Comparison of ENCODE assay signal across 16 cellular contexts in the genomic region with DNA sequence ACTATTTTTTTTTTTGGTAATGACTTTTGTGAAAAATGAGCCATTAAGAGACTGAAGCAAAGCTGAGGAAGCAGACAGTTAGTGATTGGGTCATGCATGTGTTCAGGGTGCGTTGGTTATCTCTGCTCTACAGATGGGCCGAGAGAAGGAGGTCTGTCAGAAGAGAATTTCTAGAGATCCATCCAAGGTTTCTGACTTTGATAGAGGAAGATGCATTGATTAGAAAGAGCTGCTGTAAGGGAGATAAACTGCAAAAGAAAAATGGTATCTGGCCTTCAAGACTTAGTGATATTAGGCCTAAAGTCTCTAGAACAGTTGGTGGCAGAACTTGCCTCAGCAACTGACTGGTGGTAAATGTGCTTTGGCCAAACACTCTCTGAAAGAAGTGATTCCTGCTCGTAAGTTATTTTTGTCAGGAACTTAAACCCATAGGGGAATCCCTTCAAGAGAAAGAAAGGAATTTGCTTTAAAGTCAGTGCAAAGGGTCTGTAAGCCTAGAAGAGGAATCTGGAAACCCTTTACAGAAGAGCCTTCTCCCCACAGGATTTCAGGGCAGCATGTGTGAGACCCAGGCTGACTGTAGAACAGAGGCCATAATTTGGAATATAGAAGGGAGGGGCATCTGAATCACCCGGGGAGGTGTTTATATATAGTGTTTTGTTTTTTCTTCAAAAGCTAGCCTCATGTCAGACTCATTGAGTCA.
DNase-seq lines count a peak whose midpoint lies in the region; ATAC-seq and TF ChIP-seq lines count a peak whose summit lies in the region.
"Had no signal": no experiment of that assay in that cellular context is flagged by ENCODE, and none has a peak within 500 bp of the region (broad histone marks: within the 10 kb centered on the region; RNA-seq: fewer than 3 reads in every experiment).

No MANE protein-coding gene starts in this region.

- H3K36me3 Mint-ChIP-seq in activated T-cell treated with anti-CD3 and anti-CD28 coated beads, Interleukin-2, amount 50 U/mL, for 24 hours (ENCODE audit: low read depth), result peaks cover 91% of the 10 kb centered on the region
- peaks cover 39% of the 10 kb centered on the region for H3K36me3 Mint-ChIP-seq in WTC11
- H3K36me3 Mint-ChIP-seq in neural progenitor cell, result peaks cover 18% of the 10 kb centered on the region

- H3K14ac ChIP-seq in trophoblast cell (ENCODE audit: low read length), result no peak overlapping the region

- H3K4ac ChIP-seq in trophoblast cell (ENCODE audit: low read depth, low read length), result no peak overlapping the region

- H3K9me3 ChIP-seq in neural progenitor cell (ENCODE audit: low read depth) (no peaks in the 10 kb centered on the region), trophoblast cell (ENCODE audit: insufficient read depth, low read depth, low read length) (no peaks in the 10 kb centered on the region)

- no peak overlapping the region for H3K4me3 Mint-ChIP-seq in activated T-cell treated with anti-CD3 and anti-CD28 coated beads, Interleukin-2, amount 50 U/mL, for 24 hours
- no peak overlapping the region for H3K4me3 Mint-ChIP-seq in WTC11
- no peak overlapping the region for H3K4me3 Mint-ChIP-seq in neural progenitor cell
- no peak overlapping the region for H3K4me3 Mint-ChIP-seq in stimulated activated naive CD8-positive, alpha-beta T cell treated with anti-CD3 and anti-CD28 coated beads, Interleukin-15, amount 100 ng/mL, for 72 hours

- H3F3A ChIP-seq in neural progenitor cell (ENCODE audit: low read depth), result peaks cover 28% of the 10 kb centered on the region

- H3K79me1 ChIP-seq in trophoblast cell (ENCODE audit: low read length), result no peaks in the 10 kb centered on the region

- no peak overlapping the region for H2BK120ac ChIP-seq in trophoblast cell (ENCODE audit: insufficient read depth, low read length, poor library complexity)

- H3K9ac ChIP-seq in neural progenitor cell (no peak overlapping the region), trophoblast cell (ENCODE audit: low read length) (no peak overlapping the region)

- no peak overlapping the region for H2AFZ ChIP-seq in neural progenitor cell (replicated peaks)
- no peak overlapping the region for H2AFZ ChIP-seq in trophoblast cell (ENCODE audit: insufficient read depth, low read length, poor library complexity)

- no peak overlapping the region for H4K8ac ChIP-seq in trophoblast cell (ENCODE audit: low read depth, low read length)

- H2AK5ac ChIP-seq in trophoblast cell (ENCODE audit: low read length), result no peak overlapping the region

- TF ChIP-seq CTCF in WTC11 (IDR thresholded peaks at IDR 0.05) (no peak), neural progenitor cell (IDR thresholded peaks at IDR 0.05) (no peak)

- in situ Hi-C loops in KBM-7 (cut with MboI; ENCODE audit: low pct_unique_long_range_greater_than_20kb, low sequenced_read_pairs), result no loop called here

- ATAC-seq in WTC11, result no peak
- no peak for ATAC-seq in stimulated activated naive CD8-positive, alpha-beta T cell treated with anti-CD3 and anti-CD28 coated beads, Interleukin-15, amount 100 ng/mL, for 72 hours

- no peaks in the 10 kb centered on the region for H4K20me1 ChIP-seq in neural progenitor cell (ENCODE audit: low read depth)

- peak overlapping the region; percentile 45 for H3K27ac Mint-ChIP-seq in activated T-cell treated with anti-CD3 and anti-CD28 coated beads, Interleukin-2, amount 50 U/mL, for 24 hours
- H3K27ac Mint-ChIP-seq in WTC11 (0 out of 2 replicates have a peak overlapping the region, but pooled peaks have one; percentile 44), neural progenitor cell (no peak overlapping the region)
- H3K27ac Mint-ChIP-seq in stimulated activated naive CD8-positive, alpha-beta T cell treated with anti-CD3 and anti-CD28 coated beads, Interleukin-15, amount 100 ng/mL, for 72 hours, result peak overlapping the region in 1 of 2 donors; percentile 31

- H3K36me3 ChIP-seq in neural progenitor cell, result peaks cover 41% of the 10 kb centered on the region
- H3K36me3 ChIP-seq in trophoblast cell (ENCODE audit: control insufficient read depth in 1 of 2, insufficient read depth in 2 of 2, low read length in 2 of 2), result peaks cover 3 to 6% of the 10 kb centered on the region in 2 experiments

- H3K79me2 ChIP-seq in neural progenitor cell (ENCODE audit: low read depth) (no peaks in the 10 kb centered on the region), trophoblast cell (ENCODE audit: control insufficient read depth, insufficient read depth, low read length, poor library complexity) (no peaks in the 10 kb centered on the region)

- no peaks in the 10 kb centered on the region for H3K27me3 Mint-ChIP-seq in activated T-cell treated with anti-CD3 and anti-CD28 coated beads, Interleukin-2, amount 50 U/mL, for 24 hours
- H3K27me3 Mint-ChIP-seq in WTC11 (ENCODE audit: low read depth), result no peaks in the 10 kb centered on the region
- no peaks in the 10 kb centered on the region for H3K27me3 Mint-ChIP-seq in neural progenitor cell (ENCODE audit: insufficient read depth, low read depth)
- H3K27me3 Mint-ChIP-seq in stimulated activated naive CD8-positive, alpha-beta T cell treated with anti-CD3 and anti-CD28 coated beads, Interleukin-15, amount 100 ng/mL, for 72 hours, result no peaks in the 10 kb centered on the region

- H3K4me2 ChIP-seq in neural progenitor cell (no peak overlapping the region), trophoblast cell (ENCODE audit: low read length) (no peak overlapping the region)

- no peak overlapping the region for H2BK5ac ChIP-seq in trophoblast cell (ENCODE audit: low read depth, low read length, poor library complexity)

- H3K27me3 ChIP-seq in neural progenitor cell, result no peaks in the 10 kb centered on the region
- H3K27me3 ChIP-seq in trophoblast cell (ENCODE audit: insufficient read depth, low read length), result no peaks in the 10 kb centered on the region

- no peak overlapping the region for H3K18ac ChIP-seq in trophoblast cell (ENCODE audit: low read length)

- H3K4me1 ChIP-seq in neural progenitor cell (peaks cover 10% of the 10 kb centered on the region), trophoblast cell (ENCODE audit: control insufficient read depth in 1 of 2, insufficient read depth in 2 of 2, low read length in 2 of 2) (no peaks in the 10 kb centered on the region)

- no peaks in the 10 kb centered on the region for H3K4me1 Mint-ChIP-seq in activated T-cell treated with anti-CD3 and anti-CD28 coated beads, Interleukin-2, amount 50 U/mL, for 24 hours (ENCODE audit: low read depth)
- H3K4me1 Mint-ChIP-seq in WTC11 (peaks cover 46% of the 10 kb centered on the region), neural progenitor cell (no peaks in the 10 kb centered on the region)
- H3K4me1 Mint-ChIP-seq in stimulated activated naive CD8-positive, alpha-beta T cell treated with anti-CD3 and anti-CD28 coated beads, Interleukin-15, amount 100 ng/mL, for 72 hours, result no peaks in the 10 kb centered on the region

- H3K27ac ChIP-seq in neural progenitor cell, result peak overlapping the region; percentile 34
- H3K27ac ChIP-seq in trophoblast cell (ENCODE audit: low read depth, low read length), result no peak overlapping the region
- H3K27ac ChIP-seq: HL-60 had no signal

- no peak overlapping the region for H2BK12ac ChIP-seq in trophoblast cell (ENCODE audit: low read length)

- H4K91ac ChIP-seq in trophoblast cell (ENCODE audit: low read depth, low read length), result no peak overlapping the region

- H3K9me3 Mint-ChIP-seq in activated T-cell treated with anti-CD3 and anti-CD28 coated beads, Interleukin-2, amount 50 U/mL, for 24 hours, result no peaks in the 10 kb centered on the region
- H3K9me3 Mint-ChIP-seq in WTC11, result no peaks in the 10 kb centered on the region
- H3K9me3 Mint-ChIP-seq in neural progenitor cell, result no peaks in the 10 kb centered on the region
- H3K9me3 Mint-ChIP-seq in stimulated activated naive CD8-positive, alpha-beta T cell treated with anti-CD3 and anti-CD28 coated beads, Interleukin-15, amount 100 ng/mL, for 72 hours, result no peaks in the 10 kb centered on the region

- DNase-seq in activated T-cell treated with anti-CD3 and anti-CD28 coated beads, Interleukin-2, amount 50 U/mL, for 24 hours, result no peak
- DNase-seq in activated T-cell treated with anti-CD3 and anti-CD28 coated beads for 4 hours (no peak), KBM-7 (peak; percentile 6), WTC11 (ENCODE audit: low spot score) (no peak), neural progenitor cell (ENCODE audit: low spot score) (no peak), trophoblast cell (no peak), CD1c-positive myeloid dendritic cell (ENCODE audit: extremely low spot score) (no peak)
- no peak for DNase-seq in stimulated activated naive CD8-positive, alpha-beta T cell treated with anti-CD3 and anti-CD28 coated beads, Interleukin-15, amount 100 ng/mL, for 72 hours
- DNase-seq: 8988T, H7, KG1, NCI-H1048, NCI-H1436 treated with DMSO at 0.1 percent for 48 hours, NCI-H2081, NCI-H748 treated with DMSO at 0.1 percent for 48 hours had no signal

- POLR2A ChIA-PET in WTC11 (lab: Charles Lee), result no interaction called here

- no peak overlapping the region for H3K4me3 ChIP-seq in neural progenitor cell
- H3K4me3 ChIP-seq in trophoblast cell (ENCODE audit: low read depth, low read length), result no peak overlapping the region

- H4K12ac ChIP-seq in trophoblast cell (ENCODE audit: low read depth, low read length), result no peak overlapping the region

- no peak overlapping the region for H3K23ac ChIP-seq in trophoblast cell (ENCODE audit: low read length)

- no CpG with 5 or more reads among the region's 4 CpGs for WGBS in trophoblast cell (ENCODE audit: extremely low coverage, insufficient coverage, insufficient read length)

- CTCF ChIA-PET in WTC11 (lab: Charles Lee), result interaction anchor here (0.8 kb wide), 1 partner anchor 8 kb away, joined by 3 read pairs; no protein-coding TSS in a partner anchor

TF ChIP-seq in WTC11, 78 proteins besides CTCF, POLR2A, EP300 and RAD21:
- TF ChIP-seq FOXP4 (CRISPR knock-in tag; IDR thresholded peaks at IDR 0.05) (no peak), PRRX2 (CRISPR knock-in tag; IDR thresholded peaks at IDR 0.05) (no peak), TCF7 (CRISPR knock-in tag; IDR thresholded peaks at IDR 0.05; ENCODE audit: low read depth) (no peak), ZBTB21 (CRISPR knock-in tag; IDR thresholded peaks at IDR 0.05; ENCODE audit: borderline replicate concordance) (no peak)
